Comparison of ENCODE assay signal across 1 cellular context in the genomic region with DNA sequence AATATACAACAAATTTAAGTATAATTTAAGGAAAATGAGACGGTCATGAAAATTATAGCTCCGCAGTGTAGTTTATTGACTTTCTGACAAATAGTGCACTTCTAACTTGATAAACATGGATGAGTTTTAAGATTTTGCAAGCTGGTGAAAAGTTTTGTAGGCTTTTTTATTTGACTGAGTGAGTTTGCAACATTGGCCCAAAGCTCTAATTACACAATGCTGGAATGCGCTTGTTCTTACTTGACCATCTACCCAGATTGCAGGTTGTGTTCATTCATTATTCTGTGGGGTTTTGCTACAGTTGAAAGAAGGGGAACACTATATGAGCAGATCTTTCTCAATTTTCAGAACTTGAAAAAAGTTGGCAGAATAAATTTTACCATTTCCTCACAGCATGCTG.
TF ChIP-seq lines count a peak whose summit lies in the region.

No MANE protein-coding gene starts in this region.

TF ChIP-seq in HepG2, 621 proteins besides CTCF, POLR2A, EP300 and RAD21 (continued from another document):
- TF ChIP-seq, protein P1, sequence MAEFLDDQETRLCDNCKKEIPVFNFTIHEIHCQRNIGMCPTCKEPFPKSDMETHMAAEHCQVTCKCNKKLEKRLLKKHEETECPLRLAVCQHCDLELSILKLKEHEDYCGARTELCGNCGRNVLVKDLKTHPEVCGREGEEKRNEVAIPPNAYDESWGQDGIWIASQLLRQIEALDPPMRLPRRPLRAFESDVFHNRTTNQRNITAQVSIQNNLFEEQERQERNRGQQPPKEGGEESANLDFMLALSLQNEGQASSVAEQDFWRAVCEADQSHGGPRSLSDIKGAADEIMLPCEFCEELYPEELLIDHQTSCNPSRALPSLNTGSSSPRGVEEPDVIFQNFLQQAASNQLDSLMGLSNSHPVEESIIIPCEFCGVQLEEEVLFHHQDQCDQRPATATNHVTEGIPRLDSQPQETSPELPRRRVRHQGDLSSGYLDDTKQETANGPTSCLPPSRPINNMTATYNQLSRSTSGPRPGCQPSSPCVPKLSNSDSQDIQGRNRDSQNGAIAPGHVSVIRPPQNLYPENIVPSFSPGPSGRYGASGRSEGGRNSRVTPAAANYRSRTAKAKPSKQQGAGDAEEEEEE (CRISPR knock-in tag; IDR thresholded peaks at IDR 0.05; ENCODE audit: borderline replicate concordance): no peak
- 0 out of 2 replicates have a peak, but pooled peaks have one; percentile 22 for TF ChIP-seq KDM5A (IDR thresholded peaks at IDR 0.05; ENCODE audit: borderline replicate concordance, low read length)
- TF ChIP-seq, protein P2, sequence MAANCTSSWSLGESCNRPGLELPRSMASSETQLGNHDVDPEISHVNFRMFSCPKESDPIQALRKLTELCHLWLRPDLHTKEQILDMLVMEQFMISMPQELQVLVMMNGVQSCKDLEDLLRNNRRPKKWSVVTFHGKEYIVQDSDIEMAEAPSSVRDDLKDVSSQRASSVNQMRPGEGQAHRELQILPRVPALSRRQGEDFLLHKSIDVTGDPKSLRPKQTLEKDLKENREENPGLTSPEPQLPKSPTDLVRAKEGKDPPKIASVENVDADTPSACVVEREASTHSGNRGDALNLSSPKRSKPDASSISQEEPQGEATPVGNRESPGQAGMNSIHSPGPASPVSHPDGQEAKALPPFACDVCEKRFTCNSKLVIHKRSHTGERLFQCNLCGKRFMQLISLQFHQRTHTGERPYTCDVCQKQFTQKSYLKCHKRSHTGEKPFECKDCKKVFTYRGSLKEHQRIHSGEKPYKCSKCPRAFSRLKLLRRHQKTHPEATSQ (CRISPR knock-in tag; IDR thresholded peaks at IDR 0.05; ENCODE audit: borderline replicate concordance): no peak
- TF ChIP-seq ARID2 (CRISPR knock-in tag; IDR thresholded peaks at IDR 0.05; ENCODE audit: borderline replicate concordance): no peak
- no peak for TF ChIP-seq MIXL1 (CRISPR knock-in tag; IDR thresholded peaks at IDR 0.05)
- TF ChIP-seq MAFK (conservative IDR thresholded peaks at IDR 0.05 in 1 of 2, IDR thresholded peaks at IDR 0.05 in 1 of 2; ENCODE audit: low read length in 2 of 2): peak; percentile 46 to 51; a peak in 3 of 4 replicates
- TF ChIP-seq SMC3 (IDR thresholded peaks at IDR 0.05; ENCODE audit: low read length): 0 out of 2 replicates have a peak, but pooled peaks have one; percentile 4
- TF ChIP-seq RBAK (CRISPR knock-in tag; IDR thresholded peaks at IDR 0.05): no peak
- no peak for TF ChIP-seq ZNF326 (CRISPR knock-in tag; IDR thresholded peaks at IDR 0.05; ENCODE audit: borderline replicate concordance)
- TF ChIP-seq ATAD3A (CRISPR knock-in tag; IDR thresholded peaks at IDR 0.05): no peak
- no peak for TF ChIP-seq RAD51 (IDR thresholded peaks at IDR 0.05; ENCODE audit: borderline replicate concordance)
- TF ChIP-seq ZNF879 (CRISPR knock-in tag; IDR thresholded peaks at IDR 0.05): no peak
- TF ChIP-seq GABPA (IDR thresholded peaks at IDR 0.05; ENCODE audit: low read depth, low read length): no peak
- no peak for TF ChIP-seq GABPA (CRISPR knock-in tag; IDR thresholded peaks at IDR 0.05; ENCODE audit: low read depth)
- no peak for TF ChIP-seq ZNF567 (CRISPR knock-in tag; IDR thresholded peaks at IDR 0.05; ENCODE audit: borderline replicate concordance)
- TF ChIP-seq ZNF878 (CRISPR knock-in tag; IDR thresholded peaks at IDR 0.05): no peak
- TF ChIP-seq HNF4G (IDR thresholded peaks at IDR 0.05; ENCODE audit: borderline replicate concordance, low read depth, low read length): peak; percentile 26; the same call in 1 of the 2 replicates
- TF ChIP-seq HNF4G (CRISPR knock-in tag; IDR thresholded peaks at IDR 0.05; ENCODE audit: borderline replicate concordance, low read depth): no peak
- no peak for TF ChIP-seq CBX2 (IDR thresholded peaks at IDR 0.05; ENCODE audit: low read depth, low read length)
- no peak for TF ChIP-seq CBX2 (CRISPR knock-in tag; IDR thresholded peaks at IDR 0.05; ENCODE audit: low read depth)
- no peak for TF ChIP-seq SALL1 (CRISPR knock-in tag; IDR thresholded peaks at IDR 0.05)
- no peak for TF ChIP-seq AGO2 (optimal IDR thresholded peaks at IDR 0.05; ENCODE audit: low read depth, low read length)
- no peak for TF ChIP-seq FOSL1 (CRISPR knock-in tag; IDR thresholded peaks at IDR 0.05; ENCODE audit: borderline replicate concordance)
- TF ChIP-seq, protein P3, sequence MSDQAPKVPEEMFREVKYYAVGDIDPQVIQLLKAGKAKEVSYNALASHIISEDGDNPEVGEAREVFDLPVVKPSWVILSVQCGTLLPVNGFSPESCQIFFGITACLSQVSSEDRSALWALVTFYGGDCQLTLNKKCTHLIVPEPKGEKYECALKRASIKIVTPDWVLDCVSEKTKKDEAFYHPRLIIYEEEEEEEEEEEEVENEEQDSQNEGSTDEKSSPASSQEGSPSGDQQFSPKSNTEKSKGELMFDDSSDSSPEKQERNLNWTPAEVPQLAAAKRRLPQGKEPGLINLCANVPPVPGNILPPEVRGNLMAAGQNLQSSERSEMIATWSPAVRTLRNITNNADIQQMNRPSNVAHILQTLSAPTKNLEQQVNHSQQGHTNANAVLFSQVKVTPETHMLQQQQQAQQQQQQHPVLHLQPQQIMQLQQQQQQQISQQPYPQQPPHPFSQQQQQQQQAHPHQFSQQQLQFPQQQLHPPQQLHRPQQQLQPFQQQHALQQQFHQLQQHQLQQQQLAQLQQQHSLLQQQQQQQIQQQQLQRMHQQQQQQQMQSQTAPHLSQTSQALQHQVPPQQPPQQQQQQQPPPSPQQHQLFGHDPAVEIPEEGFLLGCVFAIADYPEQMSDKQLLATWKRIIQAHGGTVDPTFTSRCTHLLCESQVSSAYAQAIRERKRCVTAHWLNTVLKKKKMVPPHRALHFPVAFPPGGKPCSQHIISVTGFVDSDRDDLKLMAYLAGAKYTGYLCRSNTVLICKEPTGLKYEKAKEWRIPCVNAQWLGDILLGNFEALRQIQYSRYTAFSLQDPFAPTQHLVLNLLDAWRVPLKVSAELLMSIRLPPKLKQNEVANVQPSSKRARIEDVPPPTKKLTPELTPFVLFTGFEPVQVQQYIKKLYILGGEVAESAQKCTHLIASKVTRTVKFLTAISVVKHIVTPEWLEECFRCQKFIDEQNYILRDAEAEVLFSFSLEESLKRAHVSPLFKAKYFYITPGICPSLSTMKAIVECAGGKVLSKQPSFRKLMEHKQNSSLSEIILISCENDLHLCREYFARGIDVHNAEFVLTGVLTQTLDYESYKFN (CRISPR knock-in tag; conservative IDR thresholded peaks at IDR 0.05): no peak
- TF ChIP-seq SOX13 (IDR thresholded peaks at IDR 0.05): no peak
- TF ChIP-seq SOX13 (CRISPR knock-in tag; conservative IDR thresholded peaks at IDR 0.05 in 1 of 2, IDR thresholded peaks at IDR 0.05 in 1 of 2): peak in 1 of 2 experiments; percentile 36; a peak in 1 of 4 replicates
- no peak for TF ChIP-seq PRMT3 (CRISPR knock-in tag; IDR thresholded peaks at IDR 0.05; ENCODE audit: borderline replicate concordance, low read depth)
- no peak for TF ChIP-seq SRSF4 (IDR thresholded peaks at IDR 0.05; ENCODE audit: low read depth, low read length, poor library complexity, severe bottlenecking)
- no peak for TF ChIP-seq ZNF274 (CRISPR knock-in tag; IDR thresholded peaks at IDR 0.05)
- no peak for TF ChIP-seq DPF2 (CRISPR knock-in tag; IDR thresholded peaks at IDR 0.05; ENCODE audit: borderline replicate concordance, low read depth)
- no peak for TF ChIP-seq SOX6 (IDR thresholded peaks at IDR 0.05)
- peak; percentile 15; the same call in 1 of the 2 replicates for TF ChIP-seq SOX6 (CRISPR knock-in tag; IDR thresholded peaks at IDR 0.05)
- TF ChIP-seq SMARCC2 (IDR thresholded peaks at IDR 0.05): no peak
- TF ChIP-seq, protein P4, sequence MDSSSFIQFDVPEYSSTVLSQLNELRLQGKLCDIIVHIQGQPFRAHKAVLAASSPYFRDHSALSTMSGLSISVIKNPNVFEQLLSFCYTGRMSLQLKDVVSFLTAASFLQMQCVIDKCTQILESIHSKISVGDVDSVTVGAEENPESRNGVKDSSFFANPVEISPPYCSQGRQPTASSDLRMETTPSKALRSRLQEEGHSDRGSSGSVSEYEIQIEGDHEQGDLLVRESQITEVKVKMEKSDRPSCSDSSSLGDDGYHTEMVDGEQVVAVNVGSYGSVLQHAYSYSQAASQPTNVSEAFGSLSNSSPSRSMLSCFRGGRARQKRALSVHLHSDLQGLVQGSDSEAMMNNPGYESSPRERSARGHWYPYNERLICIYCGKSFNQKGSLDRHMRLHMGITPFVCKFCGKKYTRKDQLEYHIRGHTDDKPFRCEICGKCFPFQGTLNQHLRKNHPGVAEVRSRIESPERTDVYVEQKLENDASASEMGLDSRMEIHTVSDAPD (CRISPR knock-in tag; IDR thresholded peaks at IDR 0.05): no peak
- no peak for TF ChIP-seq HHEX (CRISPR knock-in tag; IDR thresholded peaks at IDR 0.05)
- no peak for TF ChIP-seq TBX2 (CRISPR knock-in tag; IDR thresholded peaks at IDR 0.05; ENCODE audit: borderline replicate concordance)
- TF ChIP-seq, protein P5, sequence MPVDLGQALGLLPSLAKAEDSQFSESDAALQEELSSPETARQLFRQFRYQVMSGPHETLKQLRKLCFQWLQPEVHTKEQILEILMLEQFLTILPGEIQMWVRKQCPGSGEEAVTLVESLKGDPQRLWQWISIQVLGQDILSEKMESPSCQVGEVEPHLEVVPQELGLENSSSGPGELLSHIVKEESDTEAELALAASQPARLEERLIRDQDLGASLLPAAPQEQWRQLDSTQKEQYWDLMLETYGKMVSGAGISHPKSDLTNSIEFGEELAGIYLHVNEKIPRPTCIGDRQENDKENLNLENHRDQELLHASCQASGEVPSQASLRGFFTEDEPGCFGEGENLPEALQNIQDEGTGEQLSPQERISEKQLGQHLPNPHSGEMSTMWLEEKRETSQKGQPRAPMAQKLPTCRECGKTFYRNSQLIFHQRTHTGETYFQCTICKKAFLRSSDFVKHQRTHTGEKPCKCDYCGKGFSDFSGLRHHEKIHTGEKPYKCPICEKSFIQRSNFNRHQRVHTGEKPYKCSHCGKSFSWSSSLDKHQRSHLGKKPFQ (CRISPR knock-in tag; IDR thresholded peaks at IDR 0.05; ENCODE audit: insufficient replicate concordance): no peak
- TF ChIP-seq, protein P6, sequence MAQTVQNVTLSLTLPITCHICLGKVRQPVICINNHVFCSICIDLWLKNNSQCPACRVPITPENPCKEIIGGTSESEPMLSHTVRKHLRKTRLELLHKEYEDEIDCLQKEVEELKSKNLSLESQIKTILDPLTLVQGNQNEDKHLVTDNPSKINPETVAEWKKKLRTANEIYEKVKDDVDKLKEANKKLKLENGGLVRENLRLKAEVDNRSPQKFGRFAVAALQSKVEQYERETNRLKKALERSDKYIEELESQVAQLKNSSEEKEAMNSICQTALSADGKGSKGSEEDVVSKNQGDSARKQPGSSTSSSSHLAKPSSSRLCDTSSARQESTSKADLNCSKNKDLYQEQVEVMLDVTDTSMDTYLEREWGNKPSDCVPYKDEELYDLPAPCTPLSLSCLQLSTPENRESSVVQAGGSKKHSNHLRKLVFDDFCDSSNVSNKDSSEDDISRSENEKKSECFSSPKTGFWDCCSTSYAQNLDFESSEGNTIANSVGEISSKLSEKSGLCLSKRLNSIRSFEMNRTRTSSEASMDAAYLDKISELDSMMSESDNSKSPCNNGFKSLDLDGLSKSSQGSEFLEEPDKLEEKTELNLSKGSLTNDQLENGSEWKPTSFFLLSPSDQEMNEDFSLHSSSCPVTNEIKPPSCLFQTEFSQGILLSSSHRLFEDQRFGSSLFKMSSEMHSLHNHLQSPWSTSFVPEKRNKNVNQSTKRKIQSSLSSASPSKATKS (CRISPR knock-in tag; IDR thresholded peaks at IDR 0.05): no peak
- peak; percentile 23; the same call in 1 of the 2 replicates for TF ChIP-seq NCOR1 (IDR thresholded peaks at IDR 0.05; ENCODE audit: borderline replicate concordance, low read length)
- peak; percentile 64 for TF ChIP-seq CEBPG (CRISPR knock-in tag; IDR thresholded peaks at IDR 0.05)
